ENCODE assay signal across 8 cellular contexts in the genomic region with DNA sequence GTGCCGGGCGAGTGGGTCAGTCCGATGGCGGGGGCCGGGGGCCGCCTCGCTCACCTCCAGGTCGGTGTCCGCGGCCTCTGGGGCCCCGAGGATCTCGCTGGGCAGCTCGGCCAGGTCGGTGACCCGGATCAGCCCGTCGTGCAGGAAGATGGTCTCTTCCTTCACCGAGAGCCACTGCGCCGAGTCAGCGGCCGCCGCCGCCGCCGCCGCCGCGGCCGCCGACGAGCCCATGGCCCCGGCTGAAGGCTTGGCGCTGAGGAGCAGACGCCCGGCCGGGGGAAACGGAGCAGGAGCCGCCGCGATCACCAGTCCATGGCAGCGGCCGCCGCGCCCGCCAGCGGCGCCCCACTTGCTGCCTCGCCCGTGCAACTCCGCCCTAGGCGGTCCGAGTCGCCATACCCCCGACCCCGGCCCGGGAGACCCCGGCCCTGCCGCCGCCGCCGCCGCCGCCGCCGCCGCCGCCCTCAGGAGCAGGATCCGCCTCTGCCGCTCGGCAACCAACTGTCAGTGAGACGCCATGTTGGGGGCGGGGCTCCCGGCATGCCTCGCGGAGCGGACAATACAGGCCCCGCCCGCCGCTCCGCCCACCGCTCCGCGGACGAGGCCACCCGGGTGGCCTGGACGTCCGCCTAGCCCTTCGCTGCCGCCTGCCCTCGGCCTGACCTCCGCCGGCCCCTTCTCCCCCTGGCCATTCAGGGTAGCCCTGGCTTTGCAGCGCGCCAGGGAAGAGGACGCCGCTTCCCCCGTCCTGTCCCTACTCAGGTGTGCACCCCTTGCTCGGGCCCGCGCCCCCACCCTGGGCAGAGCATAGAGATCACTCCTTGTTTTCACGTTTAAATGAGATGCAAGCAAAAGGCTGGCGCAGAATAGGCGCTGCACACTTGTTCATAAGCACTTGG. TPM values are rescaled to one million over a fixed set of nuclear protein-coding genes. Genes with fewer than 3 reads are reported as not detected.
DNase-seq lines count a peak whose midpoint lies in the region; ATAC-seq and TF ChIP-seq lines count a peak whose summit lies in the region.

A gene with protein sequence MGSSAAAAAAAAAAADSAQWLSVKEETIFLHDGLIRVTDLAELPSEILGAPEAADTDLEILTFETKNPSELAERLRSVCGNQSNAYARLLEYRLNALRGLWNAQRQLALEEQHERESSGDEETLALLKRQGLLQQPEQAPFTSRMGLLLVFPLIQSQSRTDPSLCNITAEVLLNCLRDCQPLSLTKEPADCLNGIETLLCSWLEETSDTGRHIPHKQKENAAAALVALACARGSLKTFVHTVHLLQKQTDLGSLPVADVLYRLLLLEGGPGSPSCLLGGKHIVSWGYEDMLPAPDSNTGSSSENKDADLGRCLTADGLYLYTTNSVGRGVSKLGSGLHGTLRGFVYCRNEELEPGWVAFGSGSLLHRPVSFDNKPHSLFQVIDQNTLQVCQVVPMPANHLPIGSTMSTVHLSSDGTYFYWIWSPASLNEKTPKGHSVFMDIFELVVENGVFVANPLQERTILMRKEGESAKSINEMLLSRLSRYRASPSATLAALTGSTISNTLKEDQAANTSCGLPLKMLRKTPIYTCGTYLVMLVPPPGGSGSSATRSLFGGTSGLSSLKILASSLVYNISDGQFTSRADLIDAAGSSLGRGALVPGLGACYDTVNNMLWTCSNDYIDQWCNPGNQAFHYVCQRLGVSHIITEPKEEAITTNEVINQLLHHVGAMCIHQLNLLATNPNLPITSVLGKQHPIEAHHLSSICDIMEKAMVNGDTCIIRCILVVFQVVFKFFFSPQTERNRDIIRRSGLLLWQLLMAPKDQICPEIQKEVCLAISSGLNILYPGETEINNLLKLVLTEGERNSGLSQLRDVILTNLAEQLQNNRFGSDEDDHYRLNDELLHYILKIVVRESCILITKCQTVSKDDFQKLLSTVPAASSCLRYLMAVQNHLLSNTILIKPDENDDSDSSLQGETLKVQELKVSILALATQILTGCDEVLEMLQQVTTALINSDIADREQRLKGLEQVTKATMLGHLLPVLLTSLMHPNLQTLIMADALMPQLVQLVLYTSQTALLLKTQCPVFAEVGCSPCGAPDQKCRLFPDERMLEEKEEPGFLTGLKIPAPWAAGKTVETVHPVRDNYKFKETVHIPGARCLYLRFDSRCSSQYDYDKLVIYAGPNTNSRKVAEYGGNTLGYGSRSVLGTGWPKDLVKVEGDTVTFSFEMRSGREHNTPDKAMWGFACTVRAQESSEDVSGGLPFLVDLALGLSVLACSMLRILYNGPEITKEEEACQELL (N-terminal part only) (minus strand): TSS at position 534 of the 899 bp plus-strand sequence. CDS start 303 bp downstream, at position 231.

- H3K4me3 ChIP-seq in AG10803 (ENCODE audit: low read length) (peak within 1 kb of the TSS; percentile 73), kidney epithelial cell (ENCODE audit: low read depth, low read length) (peak within 1 kb of the TSS; percentile 76)

- DNase-seq in AG10803 (ENCODE audit: low read depth) = peak; percentile 77
- peak; percentile 91 for DNase-seq in NCI-H510A (lab: John Stamatoyannopoulos, UW)
- peak; percentile 84 for DNase-seq in activated CD4-positive, alpha-beta T cell treated with anti-CD3 and anti-CD28 coated beads for 1 hour
- peak; percentile 96 for DNase-seq in cerebellum (ENCODE audit: low spot score)
- DNase-seq in kidney epithelial cell (ENCODE audit: low read depth) = peak; percentile 32
- peak; percentile 98 for DNase-seq in stimulated activated CD4-positive, alpha-beta T cell treated with anti-CD3 and anti-CD28 coated beads, Interleukin-15, amount 100 ng/mL, for 24 hours

- no peaks in the 10 kb centered on the region for H3K36me3 ChIP-seq in kidney epithelial cell (ENCODE audit: control insufficient read depth, insufficient read depth, low read length)

- peak; percentile 92 for ATAC-seq in GM19043 (IDR thresholded peaks at IDR 0.05; ENCODE audit: low read depth, unreplicated experiment)
- ATAC-seq in HG03354 (IDR thresholded peaks at IDR 0.05; ENCODE audit: poor library complexity, severe bottlenecking, unreplicated experiment) = peak; percentile 92

- no peaks in the 10 kb centered on the region for H3K27me3 ChIP-seq in kidney epithelial cell (ENCODE audit: control insufficient read depth, insufficient read depth, low read length)

- TF ChIP-seq CTCF in AG10803 (conservative IDR thresholded peaks at IDR 0.05; ENCODE audit: low read length) = no peak
- TF ChIP-seq CTCF in kidney epithelial cell (IDR thresholded peaks at IDR 0.05; ENCODE audit: insufficient read depth, low read length, poor library complexity, severe bottlenecking) = no peak

RNA-seq across cellular contexts. Expression of the gene that starts here (rescaled TPM):
- total RNA-seq in cerebellum (140 TPM), kidney epithelial cell (21.8 and 22.7 TPM in 2 replicates)

Comparison
In these comparisons a context has a peak if more than half of its experiments do, and no peak if none do; other contexts are left out.
1. Peak in every context shown above with its lines: DNase-seq, ATAC-seq and H3K4me3 ChIP-seq.
2. DNase-seq: peak in every context shown above with its lines; median percentile 98 in stimulated activated CD4-positive, alpha-beta T cell treated with anti-CD3 and anti-CD28 coated beads, Interleukin-15, amount 100 ng/mL, for 24 hours; 96 in cerebellum; 91 in NCI-H510A; 84 in activated CD4-positive, alpha-beta T cell treated with anti-CD3 and anti-CD28 coated beads for 1 hour; 77 in AG10803; 32 in kidney epithelial cell.